1 cellular context compared by ENCODE assay signal in genomic region chr17:58631523-58632323, GRCh38.
A peak's percentile ranks its signal among the peaks of the same experiment; 100 is the strongest.
TF ChIP-seq lines count a peak whose summit lies in the region.

No MANE protein-coding gene starts in this region.

TF ChIP-seq in SK-N-SH treated with all-trans-retinoic acid at 6 μM for 48 hours, 23 proteins besides CTCF, POLR2A, EP300 and RAD21 (continued from another document):
- TF ChIP-seq TSHZ2 (CRISPR knock-in tag; IDR thresholded peaks at IDR 0.05) (peak; percentile 97), ZNF565 (CRISPR knock-in tag; conservative IDR thresholded peaks at IDR 0.05; ENCODE audit: low read depth) (peak; percentile 99), BACH2 (CRISPR knock-in tag; IDR thresholded peaks at IDR 0.05; ENCODE audit: borderline replicate concordance) (no peak), ISL1 (CRISPR knock-in tag; IDR thresholded peaks at IDR 0.05) (peak; percentile 77), ZNF8 (CRISPR knock-in tag; IDR thresholded peaks at IDR 0.05) (peak; percentile 95)
